ENCODE assay signal across 8 cellular contexts in genomic region chr6:43247115-43247999, GRCh38. TPM values are rescaled to one million over a fixed set of nuclear protein-coding genes. Genes with fewer than 3 reads are reported as not detected.
DNase-seq lines count a peak whose midpoint lies in the region; ATAC-seq and TF ChIP-seq lines count a peak whose summit lies in the region.

No MANE protein-coding gene starts in this region.

- H3K4me1 Mint-ChIP-seq in T-helper 17 cell = peaks cover 22% of the 10 kb centered on the region

- no peaks in the 10 kb centered on the region for H3K79me2 ChIP-seq in hepatocyte

- H3K36me3 ChIP-seq in hepatocyte (replicated peaks; ENCODE audit: insufficient read depth, low read depth) (no peaks in the 10 kb centered on the region), rectal smooth muscle tissue (ENCODE audit: control insufficient read depth, insufficient read depth, low read length) (no peaks in the 10 kb centered on the region), uterus (no peaks in the 10 kb centered on the region)

- peaks cover 12% of the 10 kb centered on the region for H3K4me1 ChIP-seq in hepatocyte (ENCODE audit: insufficient read depth)
- H3K4me1 ChIP-seq in rectal smooth muscle tissue (ENCODE audit: control insufficient read depth, insufficient read depth, low read length) = no peaks in the 10 kb centered on the region
- peaks cover 0 to 3% of the 10 kb centered on the region in 2 donors for H3K4me1 ChIP-seq in uterus

- peaks cover 17% of the 10 kb centered on the region for H3K27me3 Mint-ChIP-seq in T-helper 17 cell

- H3K9ac ChIP-seq in rectal smooth muscle tissue (ENCODE audit: low read length) = peak overlapping the region; percentile 73

- H3K36me3 Mint-ChIP-seq in T-helper 17 cell (ENCODE audit: low read depth) = no peaks in the 10 kb centered on the region

- H3K4me2 ChIP-seq in hepatocyte = peak overlapping the region; percentile 81

- peak overlapping the region; percentile 42 for H2AFZ ChIP-seq in hepatocyte

- intact Hi-C loops in uterus (cut with DNase I; ENCODE audit: low total_unique reads) = no loop called here

- H3K27ac Mint-ChIP-seq in T-helper 17 cell = peak overlapping the region; percentile 94

- no peaks in the 10 kb centered on the region for H3K9me3 ChIP-seq in T-helper 17 cell (ENCODE audit: control insufficient read depth, low read length, poor library complexity, severe bottlenecking)
- H3K9me3 ChIP-seq in hepatocyte (ENCODE audit: low read depth) = no peaks in the 10 kb centered on the region
- H3K9me3 ChIP-seq in uterus = no peaks in the 10 kb centered on the region

- TF ChIP-seq CTCF in HFF-Myc (IDR thresholded peaks at IDR 0.05; ENCODE audit: low read depth, low read length, missing control alignments) (no peak), hepatocyte (IDR thresholded peaks at IDR 0.05; ENCODE audit: poor library complexity) (no peak), uterus (IDR thresholded peaks at IDR 0.05) (no peak)

- ATAC-seq in T-helper 17 cell = peak; percentile 92

- no peak for TF ChIP-seq POLR2A in uterus (IDR thresholded peaks at IDR 0.05)

- H4K20me1 ChIP-seq in hepatocyte (ENCODE audit: insufficient read depth, poor library complexity, severe bottlenecking) = no peaks in the 10 kb centered on the region

- H3K27ac ChIP-seq in hepatocyte (no peak overlapping the region), rectal smooth muscle tissue (ENCODE audit: low read depth, low read length) (no peak overlapping the region), uterus (no peak overlapping the region)

- WGBS in hepatocyte (ENCODE audit: low lambda C conversion rate, missing lambda C conversion rate) = 8% methylated on average over 41 of the region's 46 CpGs

- H3K4me3 Mint-ChIP-seq in T-helper 17 cell = peak overlapping the region; percentile 89

- no peaks in the 10 kb centered on the region for H3K9me2 ChIP-seq in hepatocyte (replicated peaks; ENCODE audit: insufficient read depth)

- DNase-seq in GM03348 (ENCODE audit: low spot score) = peak; percentile 88
- DNase-seq in HFF-Myc (ENCODE audit: extremely low read depth, low read depth) = no peak
- peak; percentile 85 for DNase-seq in NCI-H1092 (lab: John Stamatoyannopoulos, UW)
- DNase-seq in T-helper 17 cell = peak; percentile 68 to 70 (median 68)
- DNase-seq in anterior cingulate cortex (lab: John Stamatoyannopoulos, UW) = peak; percentile 26 to 92 (median 83)
- DNase-seq in hepatocyte (ENCODE audit: low spot score) = peak; percentile 84
- peak; percentile 47 to 57 for DNase-seq in uterus

- H3K27me3 ChIP-seq in hepatocyte (peaks cover 51% of the 10 kb centered on the region), rectal smooth muscle tissue (ENCODE audit: control insufficient read depth, insufficient read depth, low read length) (peaks cover 22% of the 10 kb centered on the region), uterus (peaks cover 3 to 7% of the 10 kb centered on the region in 2 donors)

- H3K4me3 ChIP-seq in HFF-Myc (replicated peaks; ENCODE audit: low read depth, low read length) (peak overlapping the region; percentile 41), hepatocyte (peak overlapping the region; percentile 25), rectal smooth muscle tissue (ENCODE audit: low read length) (peak overlapping the region; percentile 84), uterus (peak overlapping the region; percentile 26 to 27)

RNA-seq across cellular contexts. Expression of gene TTBK1, which starts 4.1 kb away (rescaled TPM):
- total RNA-seq in T-helper 17 cell (under 1 TPM; 0.05 to 0.16 TPM), hepatocyte (0.36 and 1.1 TPM in 2 replicates), uterus (under 1 TPM in 2 of 4 donors, not detected in 2; 0.06 to 0.14 TPM)
- 0.34 and 0.52 TPM in 2 replicates for polyA plus RNA-seq in hepatocyte

RNA-seq across cellular contexts. Expression of gene DNPH1, which starts 18.1 kb away (rescaled TPM):
- total RNA-seq in T-helper 17 cell (10 to 100 TPM; 32.3 to 35.0 TPM), hepatocyte (105 and 124 TPM in 2 replicates), uterus (10 to 100 TPM; 23.4 to 68.4 (median 33.2) TPM)
- 136 and 153 TPM in 2 replicates for polyA plus RNA-seq in hepatocyte

RNA-seq across cellular contexts. Expression of gene SLC22A7, which starts 50.7 kb away (rescaled TPM):
- not detected for total RNA-seq in T-helper 17 cell
- total RNA-seq in hepatocyte = 24.3 and 31.5 TPM in 2 replicates
- polyA plus RNA-seq in hepatocyte = 18.5 and 40.1 TPM in 2 replicates
- total RNA-seq in uterus = not detected

Comparison
In these comparisons a context has a peak if more than half of its experiments do, and no peak if none do; other contexts are left out.
1. H3K4me3 ChIP-seq: peak in every context shown above with its lines; median percentile 84 in rectal smooth muscle tissue; 41 in HFF-Myc; 26 in uterus; 25 in hepatocyte.
2. RNA of gene SLC22A7, which starts 50.7 kb away (total RNA-seq): 24.3 to 31.5 TPM in hepatocyte; not detected in T-helper 17 cell and not detected in uterus; every median in the first group is over 10 times any median in the second.